In genomic region chr3:72452745-72453144, GRCh38 we compare ENCODE assay signal across 18 cellular contexts. TPM values are rescaled to one million over a fixed set of nuclear protein-coding genes. Genes with fewer than 3 reads are reported as not detected.
DNase-seq lines count a peak whose midpoint lies in the region; ATAC-seq, FAIRE-seq and TF ChIP-seq lines count a peak whose summit lies in the region.
"Had no signal": no experiment of that assay in that cellular context is flagged by ENCODE, and none has a peak within 500 bp of the region (broad histone marks: within the 10 kb centered on the region; RNA-seq: fewer than 3 reads in every experiment).

No MANE protein-coding gene starts in this region.

- H3K27me3 ChIP-seq in K562 (ENCODE audit: control insufficient read depth in 2 of 2, insufficient read depth in 2 of 2, low read length in 2 of 2), result no peaks in the 10 kb centered on the region; a peak in 1 of 5 replicates
- no peaks in the 10 kb centered on the region for H3K27me3 ChIP-seq in mammary epithelial cell (ENCODE audit: insufficient read depth, low read length)
- H3K27me3 ChIP-seq in breast epithelium, result no peaks in the 10 kb centered on the region
- H3K27me3 ChIP-seq: BLaER1 had no signal

- H3K27ac ChIP-seq in K562 (ENCODE audit: extremely low read depth, low read depth, low read length), result no peak overlapping the region
- H3K27ac ChIP-seq in mammary epithelial cell (ENCODE audit: insufficient read depth, low read depth, low read length), result no peak overlapping the region
- H3K27ac ChIP-seq in breast epithelium, result no peak overlapping the region
- H3K27ac ChIP-seq: BLaER1, GM23248 had no signal

- TF ChIP-seq RAD21 in K562 (CRISPR knock-in tag; conservative IDR thresholded peaks at IDR 0.05 in 1 of 2, IDR thresholded peaks at IDR 0.05 in 1 of 2), result no peak

- H3K4me1 ChIP-seq in K562 (replicated peaks in 1 of 2; ENCODE audit: control insufficient read depth in 2 of 2, insufficient read depth in 2 of 2, low read length in 2 of 2) (peaks cover 21 to 47% of the 10 kb centered on the region in 2 experiments), mucosa of descending colon (ENCODE audit: low read depth) (peaks cover 16% of the 10 kb centered on the region), mammary epithelial cell (ENCODE audit: insufficient read depth, low read length) (peaks cover 8% of the 10 kb centered on the region), breast epithelium (no peaks in the 10 kb centered on the region)

- H3K4me2 ChIP-seq in K562 (ENCODE audit: insufficient read depth, low read length) (no peak overlapping the region), mammary epithelial cell (ENCODE audit: insufficient read depth, low read depth, low read length) (no peak overlapping the region)
- H3K4me2 ChIP-seq: BLaER1 had no signal

- TF ChIP-seq CTCF in K562 (IDR thresholded peaks at IDR 0.05 in 2 of 3, conservative IDR thresholded peaks at IDR 0.05 in 1 of 3; ENCODE audit: insufficient read depth in 2 of 3, low read depth in 1 of 3, low read length in 3 of 3) (no peak), mucosa of descending colon (IDR thresholded peaks at IDR 0.05) (no peak), mammary epithelial cell (conservative IDR thresholded peaks at IDR 0.05 in 1 of 2, IDR thresholded peaks at IDR 0.05 in 1 of 2; ENCODE audit: extremely low read depth in 1 of 2, insufficient read depth in 1 of 2, low read depth in 1 of 2, low read length in 2 of 2) (no peak), breast epithelium (IDR thresholded peaks at IDR 0.05) (no peak)

- TF ChIP-seq POLR2A in K562 (conservative IDR thresholded peaks at IDR 0.05) (no peak), breast epithelium (IDR thresholded peaks at IDR 0.05) (no peak)

- H4K20me1 ChIP-seq in K562 (replicated peaks; ENCODE audit: control insufficient read depth, insufficient read depth, low read length) (no peaks in the 10 kb centered on the region), mammary epithelial cell (ENCODE audit: insufficient read depth, low read length) (no peaks in the 10 kb centered on the region)
- H4K20me1 ChIP-seq: BLaER1 had no signal

- H3K36me3 ChIP-seq in K562 (ENCODE audit: control insufficient read depth, insufficient read depth, low read length), result no peaks in the 10 kb centered on the region
- no peaks in the 10 kb centered on the region for H3K36me3 ChIP-seq in mucosa of descending colon (ENCODE audit: low read depth)
- no peaks in the 10 kb centered on the region for H3K36me3 ChIP-seq in mammary epithelial cell (ENCODE audit: insufficient read depth, low read length)
- H3K36me3 ChIP-seq in breast epithelium, result no peaks in the 10 kb centered on the region
- H3K36me3 ChIP-seq: BLaER1 had no signal

- dilution Hi-C loops in mammary epithelial cell (cut with HindIII; ENCODE audit: low sequenced_read_pairs), result no loop called here

- H3K9me3 ChIP-seq in K562 (replicated peaks; ENCODE audit: control insufficient read depth, insufficient read depth, low read depth, low read length), result no peaks in the 10 kb centered on the region
- H3K9me3 ChIP-seq in mucosa of descending colon, result no peaks in the 10 kb centered on the region
- no peaks in the 10 kb centered on the region for H3K9me3 ChIP-seq in mammary epithelial cell (replicated peaks; ENCODE audit: insufficient read depth, low read length)
- no peaks in the 10 kb centered on the region for H3K9me3 ChIP-seq in breast epithelium
- H3K9me3 ChIP-seq: BLaER1, Caco-2 had no signal

- POLR2A ChIA-PET in K562 (lab: Yijun Ruan, JAX), result interaction anchor here (1.2 kb wide), 1 partner anchor 8 kb away, joined by 3 read pairs; no protein-coding TSS in a partner anchor

- CTCF ChIA-PET in K562 (lab: Yijun Ruan, JAX; ENCODE audit: low intra/inter-chr PET ratio) (no interaction called here), mammary epithelial cell (lab: Charles Lee; ENCODE audit: low non-redundant PET) (no interaction called here)

- DNase-seq in NCI-H82 (lab: John Stamatoyannopoulos, UW) (peak; percentile 79), K562 (ENCODE audit: extremely low read depth in 1 of 4, low spot score in 3 of 4) (peak in 2 of 4 experiments; percentile 12 to 21), left lobe of liver (ENCODE audit: low spot score) (peak; percentile 62), mucosa of descending colon (no peak), mammary epithelial cell (no peak), breast epithelium (ENCODE audit: low spot score in 2 of 2) (no peak)
- DNase-seq in activated CD4-positive, alpha-beta T cell treated with anti-CD3 and anti-CD28 coated beads, Interleukin-2, amount 50 U/mL, for 4 hours, result no peak
- DNase-seq: 8988T; AML-193; CD8-positive, alpha-beta memory T cell; GM23248 had no signal

- no peaks in the 10 kb centered on the region for H3K9me1 ChIP-seq in K562 (ENCODE audit: control insufficient read depth, insufficient read depth, low read length)

- ATAC-seq in K562 (no peak), left lobe of liver (peak; percentile 80), mucosa of descending colon (peak; percentile 41)
- ATAC-seq: GM12878, HCT116 had no signal

- H3K9ac ChIP-seq in K562 (ENCODE audit: insufficient read depth in 1 of 2, low read depth in 2 of 2, low read length in 2 of 2) (no peak overlapping the region), mammary epithelial cell (ENCODE audit: insufficient read depth, low read length) (no peak overlapping the region)
- H3K9ac ChIP-seq: BLaER1, GM23248 had no signal

- no peak for TF ChIP-seq EP300 in K562 (IDR thresholded peaks at IDR 0.05; ENCODE audit: low read length)

- in situ Hi-C loops in K562 (cut with MboI), result no loop called here
- in situ Hi-C loops in mammary epithelial cell (cut with MboI; ENCODE audit: low sequenced_read_pairs in 2 of 2), result no loop called here

- BruUV-seq in K562 (replicated peaks; lab: Mats Ljungman, UMichigan) (no TSS peak), mammary epithelial cell (replicated peaks; lab: Mats Ljungman, UMichigan) (no TSS peak)

- H3K79me2 ChIP-seq in K562 (ENCODE audit: control insufficient read depth, insufficient read depth, low read length), result 0 out of 3 replicates have a peak, but pooled peaks cover 4% of the 10 kb centered on the region
- no peaks in the 10 kb centered on the region for H3K79me2 ChIP-seq in mammary epithelial cell (ENCODE audit: insufficient read depth, low read length)

- intact Hi-C loops in K562 (cut with micrococcal nuclease) (no loop called here), mucosa of descending colon (cut with DNase I, micrococcal nuclease) (no loop called here), mammary epithelial cell (cut with micrococcal nuclease) (no loop called here), breast epithelium (cut with DNase I; ENCODE audit: low total_unique reads) (no loop called here)

- 3% methylated on average over 5 of the region's 5 CpGs for WGBS in K562 (ENCODE audit: insufficient coverage, low coverage, missing lambda C conversion rate)
- 80% methylated on average over 5 of the region's 5 CpGs for WGBS in mammary epithelial cell (ENCODE audit: low coverage, missing lambda C conversion rate)

- no peak overlapping the region for H2AFZ ChIP-seq in K562 (ENCODE audit: low read depth, low read length)
- H2AFZ ChIP-seq in mammary epithelial cell (ENCODE audit: low read depth, low read length), result no peak overlapping the region
- H2AFZ ChIP-seq: GM23248 had no signal

- H3K4me3 ChIP-seq in K562 (no peak overlapping the region), mucosa of descending colon (no peak overlapping the region), mammary epithelial cell (replicated peaks in 1 of 3; ENCODE audit: insufficient read depth in 1 of 3, low read depth in 2 of 3, low read length in 3 of 3) (no peak overlapping the region), breast epithelium (no peak overlapping the region)
- H3K4me3 ChIP-seq: BLaER1, GM12878, GM23248 had no signal

- FAIRE-seq in K562 (lab: Jason Lieb, UNC), result peak; percentile 68
- FAIRE-seq: GM12878, GM18507, H54, HTR-8/SVneo had no signal

TF ChIP-seq in K562, 482 proteins besides CTCF, POLR2A, EP300 and RAD21 (continues in another document):
- TF ChIP-seq ZNF511 (CRISPR knock-in tag; IDR thresholded peaks at IDR 0.05) (no peak), CBFB (CRISPR knock-in tag; IDR thresholded peaks at IDR 0.05) (no peak), HMG20A (CRISPR knock-in tag; conservative IDR thresholded peaks at IDR 0.05) (no peak), IFI16 (CRISPR knock-in tag; IDR thresholded peaks at IDR 0.05) (no peak), SP2 (IDR thresholded peaks at IDR 0.05; ENCODE audit: extremely low read depth, low read depth, low read length, poor library complexity, severe bottlenecking) (no peak), NFE2 (IDR thresholded peaks at IDR 0.05; ENCODE audit: low read depth) (0 out of 2 replicates have a peak, but pooled peaks have one; percentile 21), MYC (IDR thresholded peaks at IDR 0.05; ENCODE audit: low read depth, low read length) (no peak), MYC (CRISPR knock-in tag; IDR thresholded peaks at IDR 0.05; ENCODE audit: borderline replicate concordance, low read depth) (no peak)

RNA-seq across cellular contexts. Expression of gene RYBP, which starts 6.3 kb away (rescaled TPM):
- total RNA-seq in K562 (2011; cell fraction: chromatin; rRNA removed; ENCODE audit: low replicate concordance), result 4.0 and 11.2 TPM in 2 replicates
- total RNA-seq in K562 (2011; cell fraction: nucleolus; rRNA removed), result 2.7 and 3.4 TPM in 2 replicates
- total RNA-seq in K562 (2011; cell fraction: nucleoplasm; rRNA removed), result 7.3 and 13.5 TPM in 2 replicates
- total RNA-seq in K562 (2014; rRNA removed), result 4.9 and 6.6 TPM in 2 replicates
- total RNA-seq in K562 (2014; rRNA removed; fragmentation: Illumina TruSeq; extraction: Trizol), result 13.4 and 13.8 TPM in 2 replicates
- 13.2 and 14.8 TPM in 2 replicates for total RNA-seq in K562 (2015; rRNA removed; fragmentation: Illumina TruSeq; extraction: Trizol)
- 12.6 and 13.5 TPM in 2 replicates for total RNA-seq in K562 (2021)
- 6.0 and 9.6 TPM in 2 replicates for polyA plus RNA-seq in K562 (2011; rRNA removed)
- 1.9 and 3.6 TPM in 2 replicates for polyA plus RNA-seq in K562 (2011; cell fraction: cytosol; rRNA removed)
- 4.8 and 5.3 TPM in 2 replicates for polyA plus RNA-seq in K562 (2011; cell fraction: nucleus; rRNA removed)
- polyA plus RNA-seq in K562 (2012), result 11.9 and 12.6 TPM in 2 replicates
- 14.7 and 16.6 TPM in 2 replicates for polyA plus RNA-seq in K562 (2014; fragmentation: Illumina TruSeq; extraction: Trizol)
- 1 to 10 TPM; 4.8 to 4.9 TPM for polyA plus RNA-seq in K562 (2014; fragmentation: Nextera tagmentation; extraction: Ambion mirVana)
- 9.0 and 9.1 TPM in 2 replicates for polyA plus RNA-seq in K562 (2014; rRNA removed)
- 9.1 and 10.5 TPM in 2 replicates for polyA minus RNA-seq in K562 (2011; rRNA and poly(A)+ RNA removed)
- 3.8 and 5.9 TPM in 2 replicates for polyA minus RNA-seq in K562 (2011; cell fraction: cytosol; rRNA and poly(A)+ RNA removed)
- polyA minus RNA-seq in K562 (2011; cell fraction: nucleus; rRNA and poly(A)+ RNA removed), result 4.4 and 7.7 TPM in 2 replicates
- 4.8 TPM for total RNA-seq in left lobe of liver
- total RNA-seq in mucosa of descending colon, result 10 to 100 TPM; 16.4 to 22.9 (median 17.1) TPM
- 10 to 100 TPM; 11.0 to 12.4 TPM for total RNA-seq in mammary epithelial cell
- 5.2 TPM for polyA plus RNA-seq in mammary epithelial cell
- polyA minus RNA-seq in mammary epithelial cell, result 5.3 TPM
- total RNA-seq in breast epithelium, result 10 to 100 TPM in 2 of 3 donors, 1 to 10 TPM in 1; 9.4 to 15.5 (median 11.8) TPM

Comparison
In these comparisons a context has a peak if more than half of its experiments do, and no peak if none do; other contexts are left out.
1. DNase-seq: peak in NCI-H82 (single experiment) and left lobe of liver (single experiment); none in mucosa of descending colon (0 of 3), activated CD4-positive, alpha-beta T cell treated with anti-CD3 and anti-CD28 coated beads, Interleukin-2, amount 50 U/mL, for 4 hours (0 of 2), mammary epithelial cell (single experiment) and breast epithelium (0 of 2).